Comparison of ENCODE assay signal across 8 cellular contexts in the genomic region with DNA sequence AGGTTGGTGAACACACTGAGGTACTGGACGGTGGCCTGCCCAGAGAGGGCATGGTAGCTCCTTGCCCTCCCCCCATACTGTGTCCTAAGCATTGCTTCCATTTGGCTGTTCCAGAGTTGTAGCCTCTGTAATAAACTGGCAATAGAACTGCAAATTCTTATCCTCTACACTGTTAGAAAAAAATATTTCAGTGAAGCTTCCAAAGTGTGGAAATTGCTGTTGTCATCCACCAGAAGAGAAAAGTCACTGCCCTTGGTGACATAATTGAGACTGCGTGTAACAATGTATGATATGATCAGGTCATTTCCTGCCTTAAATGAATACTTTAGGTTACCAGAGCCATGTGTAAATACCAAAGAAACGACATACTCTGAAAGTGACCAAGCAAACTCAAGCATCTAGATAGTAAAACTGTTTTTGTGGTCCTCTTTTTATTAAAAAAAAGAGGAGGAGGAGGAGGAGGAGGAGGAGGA.
DNase-seq lines count a peak whose midpoint lies in the region; ATAC-seq lines count a peak whose summit lies in the region.

No MANE protein-coding gene starts in this region.

- H3K27me3 Mint-ChIP-seq in central memory CD8-positive, alpha-beta T cell, result no peaks in the 10 kb centered on the region

- peak; percentile 78 for ATAC-seq in central memory CD8-positive, alpha-beta T cell (replicated peaks; ENCODE audit: extremely low read depth, poor library complexity, severe bottlenecking)

- peak overlapping the region; percentile 31 for H3K27ac ChIP-seq in muscle layer of duodenum (ENCODE audit: low read length)

- peaks cover 9 to 11% of the 10 kb centered on the region in 2 donors for H3K36me3 ChIP-seq in muscle layer of duodenum (ENCODE audit: control insufficient read depth in 1 of 2, insufficient read depth in 2 of 2, low read length in 2 of 2)

- DNase-seq in EL, result peak; percentile 78
- peak; percentile 12 for DNase-seq in NCI-H226
- DNase-seq in central memory CD8-positive, alpha-beta T cell (ENCODE audit: low spot score in 2 of 2), result no peak
- DNase-seq in NK-92 (lab: John Stamatoyannopoulos, UW; ENCODE audit: unreplicated experiment), result no peak
- DNase-seq in stimulated activated naive CD4-positive, alpha-beta T cell treated with Interleukin-2 at 50 U/mL for 16 hours (lab: John Stamatoyannopoulos, UW), result no peak
- DNase-seq in nucleus accumbens (lab: John Stamatoyannopoulos, UW), result no peak
- no peak for DNase-seq in cerebellum (ENCODE audit: low spot score)

- H3K9me3 ChIP-seq in muscle layer of duodenum (ENCODE audit: control insufficient read depth in 1 of 2, low read length in 2 of 2), result no peaks in the 10 kb centered on the region

- peaks cover 0 to 18% of the 10 kb centered on the region in 2 donors for H3K4me1 ChIP-seq in muscle layer of duodenum (ENCODE audit: control insufficient read depth in 1 of 2, insufficient read depth in 2 of 2, low read length in 2 of 2)

- H3K4me3 ChIP-seq in muscle layer of duodenum (ENCODE audit: low read depth in 1 of 2, low read length in 2 of 2), result no peak overlapping the region

- peaks cover 11% of the 10 kb centered on the region for H3K4me1 Mint-ChIP-seq in central memory CD8-positive, alpha-beta T cell

- no peaks in the 10 kb centered on the region for H3K9me3 Mint-ChIP-seq in central memory CD8-positive, alpha-beta T cell

- H3K36me3 Mint-ChIP-seq in central memory CD8-positive, alpha-beta T cell (ENCODE audit: insufficient read depth), result peaks cover 29% of the 10 kb centered on the region

- no peaks in the 10 kb centered on the region for H3K27me3 ChIP-seq in muscle layer of duodenum (ENCODE audit: low read depth, low read length)

- H3K4me3 Mint-ChIP-seq in central memory CD8-positive, alpha-beta T cell, result no peak overlapping the region

- peak overlapping the region; percentile 53 for H3K27ac Mint-ChIP-seq in central memory CD8-positive, alpha-beta T cell (ENCODE audit: low read depth)

Comparison
In these comparisons a context has a peak if more than half of its experiments do, and no peak if none do; other contexts are left out.
1. DNase-seq: peak in EL (single experiment) and NCI-H226 (single experiment); none in central memory CD8-positive, alpha-beta T cell (0 of 2), NK-92 (single experiment), stimulated activated naive CD4-positive, alpha-beta T cell treated with Interleukin-2 at 50 U/mL for 16 hours (single experiment), nucleus accumbens (0 of 56) and cerebellum (single experiment).